Comparison of ENCODE assay signal across 1 cellular context in the genomic region with DNA sequence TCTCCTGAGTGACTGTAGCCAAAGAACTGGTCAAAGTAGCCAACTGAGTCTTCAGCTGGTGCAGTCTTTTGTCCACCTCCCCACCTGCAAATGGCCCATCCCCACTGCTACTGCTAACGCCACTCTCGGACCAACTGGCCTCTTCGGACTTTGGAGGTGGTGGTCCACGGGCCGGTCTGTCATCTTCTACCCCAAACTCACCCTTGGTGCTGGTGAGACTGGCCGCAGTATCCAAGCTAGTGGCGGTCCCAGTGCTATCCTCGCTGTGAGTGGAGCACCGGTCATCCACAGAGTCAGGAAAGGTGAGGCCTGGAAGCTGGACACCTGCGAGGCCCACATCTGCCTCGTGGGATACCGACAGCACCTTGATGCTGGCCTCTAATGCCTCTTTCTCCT.
TF ChIP-seq lines count a peak whose summit lies in the region.

No MANE protein-coding gene starts in this region.

TF ChIP-seq in endothelial cell of umbilical vein, 7 proteins besides CTCF, POLR2A, EP300 and RAD21:
- TF ChIP-seq, protein P1, sequence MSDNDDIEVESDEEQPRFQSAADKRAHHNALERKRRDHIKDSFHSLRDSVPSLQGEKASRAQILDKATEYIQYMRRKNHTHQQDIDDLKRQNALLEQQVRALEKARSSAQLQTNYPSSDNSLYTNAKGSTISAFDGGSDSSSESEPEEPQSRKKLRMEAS (IDR thresholded peaks at IDR 0.05; ENCODE audit: insufficient read depth, insufficient read length): no peak
- no peak for TF ChIP-seq GATA2 (IDR thresholded peaks at IDR 0.05; ENCODE audit: insufficient read depth, insufficient read length, low read depth, low read length)
